14 cellular contexts compared by ENCODE assay signal in the genomic region with DNA sequence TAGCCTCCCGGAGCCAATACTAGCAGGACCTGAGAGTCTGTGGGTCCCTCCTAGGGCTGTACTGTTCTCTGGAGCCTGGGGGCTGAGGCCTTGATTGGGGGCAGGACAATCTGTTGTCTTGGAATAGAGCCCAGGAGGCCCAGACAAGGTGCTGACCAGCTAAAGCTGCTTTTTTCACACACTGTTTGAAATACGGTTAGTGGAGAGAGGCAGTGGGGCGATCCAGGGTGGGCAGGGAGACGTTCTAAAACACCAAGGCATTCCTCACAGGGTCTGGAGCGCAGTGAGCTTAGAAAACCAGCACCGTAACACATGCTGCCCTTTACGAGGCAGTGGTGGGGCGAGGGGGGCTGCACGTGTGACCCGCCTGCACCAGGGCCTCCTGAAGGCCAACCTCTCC. TPM values are rescaled to one million over a fixed set of nuclear protein-coding genes. Genes with fewer than 3 reads are reported as not detected.
DNase-seq lines count a peak whose midpoint lies in the region; ATAC-seq and TF ChIP-seq lines count a peak whose summit lies in the region.
"Had no signal": no experiment of that assay in that cellular context is flagged by ENCODE, and none has a peak within 500 bp of the region (broad histone marks: within the 10 kb centered on the region; RNA-seq: fewer than 3 reads in every experiment).

No MANE protein-coding gene starts in this region.

- H3K27ac ChIP-seq in right cardiac atrium (ENCODE audit: low read length): no peak overlapping the region
- H3K27ac ChIP-seq in mesendoderm (ENCODE audit: low read depth, low read length): no peak overlapping the region

- H3K9me3 ChIP-seq in right cardiac atrium (ENCODE audit: control insufficient read depth, low read length) (no peaks in the 10 kb centered on the region), Caco-2 (no peaks in the 10 kb centered on the region)
- H3K9me3 ChIP-seq: A549, esophagus muscularis mucosa had no signal

- H3K27ac Mint-ChIP-seq in type B pancreatic cell (peak overlapping the region; percentile 59), Caco-2 (ENCODE audit: unreplicated experiment) (no peak overlapping the region)

- no peak overlapping the region for H3K18ac ChIP-seq in mesendoderm (ENCODE audit: low read length)

- H4K8ac ChIP-seq in mesendoderm (ENCODE audit: low read depth, low read length): no peak overlapping the region

- H3K4me1 Mint-ChIP-seq in type B pancreatic cell (ENCODE audit: unreplicated experiment) (peaks cover 47% of the 10 kb centered on the region), Caco-2 (ENCODE audit: low read depth, unreplicated experiment) (peaks cover 18% of the 10 kb centered on the region)

- peak overlapping the region; percentile 45 for H3K56ac ChIP-seq in mesendoderm (ENCODE audit: low read length)

- CTCF ChIA-PET in Caco-2 (lab: Charles Lee): interaction anchor here (1.6 kb wide), 1 partner anchor 21 kb away, joined by 18 read pairs; no protein-coding TSS in a partner anchor

- ATAC-seq in Right ventricle myocardium inferior (peak; percentile 9), right cardiac atrium (no peak)
- ATAC-seq: A549 had no signal

- no peak overlapping the region for H3K4ac ChIP-seq in mesendoderm (ENCODE audit: low read depth, low read length)

- H3K36me3 ChIP-seq in mesendoderm (ENCODE audit: control insufficient read depth, insufficient read depth, low read length) (no peaks in the 10 kb centered on the region), Caco-2 (ENCODE audit: control insufficient read depth, insufficient read depth, low read length) (peaks cover 1% of the 10 kb centered on the region; the same call in 1 of the 2 replicates)

- H3K27me3 Mint-ChIP-seq in type B pancreatic cell (no peaks in the 10 kb centered on the region), Caco-2 (ENCODE audit: insufficient read depth, unreplicated experiment) (no peaks in the 10 kb centered on the region)
- H3K27me3 Mint-ChIP-seq: central memory CD8-positive, alpha-beta T cell had no signal

- 45% methylated on average over 10 of the region's 10 CpGs for WGBS in right cardiac atrium
- WGBS in mesendoderm (ENCODE audit: extremely low coverage, insufficient coverage, low lambda C conversion rate): no CpG with 5 or more reads among the region's 10 CpGs

- H3K36me3 Mint-ChIP-seq in type B pancreatic cell (peaks cover 23% of the 10 kb centered on the region), Caco-2 (ENCODE audit: insufficient read depth, unreplicated experiment) (peaks cover 27% of the 10 kb centered on the region)

- H3K4me3 ChIP-seq in right cardiac atrium (ENCODE audit: low read length) (no peak overlapping the region), mesendoderm (ENCODE audit: low read length) (no peak overlapping the region), Caco-2 (ENCODE audit: low read depth, low read length) (no peak overlapping the region)
- H3K4me3 ChIP-seq: A549, esophagus muscularis mucosa, skin epidermis had no signal

- intact Hi-C loops in Right ventricle myocardium inferior (cut with DNase I): no loop called here
- intact Hi-C loops in right cardiac atrium (cut with DNase I): no loop called here
- intact Hi-C loops in Caco-2 (cut with micrococcal nuclease; ENCODE audit: unreplicated experiment): loop anchor here (1.0 to 2.0 kb wide), 2 partner anchors 21 to 99 kb away; no protein-coding TSS in a partner anchor

- no peak overlapping the region for H2BK5ac ChIP-seq in mesendoderm (ENCODE audit: low read length)

- DNase-seq in Right ventricle myocardium inferior (ENCODE audit: missing footprints) (no peak), right cardiac atrium (no peak), cerebellum (ENCODE audit: low spot score) (peak; percentile 65), mesendoderm (no peak), type B pancreatic cell (ENCODE audit: extremely low spot score, unreplicated experiment) (no peak), Caco-2 (no peak), CD1c-positive myeloid dendritic cell (ENCODE audit: extremely low spot score) (no peak)
- DNase-seq in activated CD4-positive, CD25-positive, alpha-beta regulatory T cell treated with anti-CD3 and anti-CD28 coated beads, Interleukin-2, amount 50 U/mL, for 72 hours: no peak
- DNase-seq: activated CD4-positive, alpha-beta T cell treated with anti-CD3 and anti-CD28 coated beads, Interleukin-2, amount 50 U/mL, for 1 hour; immature natural killer cell had no signal

- peaks cover 26% of the 10 kb centered on the region for H3K79me1 ChIP-seq in mesendoderm (ENCODE audit: low read length)

- no peak overlapping the region for H3K4me3 Mint-ChIP-seq in type B pancreatic cell
- no peak overlapping the region for H3K4me3 Mint-ChIP-seq in Caco-2 (ENCODE audit: unreplicated experiment)
- H3K4me3 Mint-ChIP-seq: central memory CD8-positive, alpha-beta T cell; immature natural killer cell had no signal

- no peak overlapping the region for H3K4me2 ChIP-seq in mesendoderm (ENCODE audit: low read length)
- H3K4me2 ChIP-seq: A549 had no signal

- TF ChIP-seq CTCF in type B pancreatic cell (conservative IDR thresholded peaks at IDR 0.05): no peak
- TF ChIP-seq CTCF in Caco-2 (IDR thresholded peaks at IDR 0.05; ENCODE audit: insufficient read depth in 1 of 2, low read depth in 1 of 2, low read length in 1 of 2, severe bottlenecking in 1 of 2, unreplicated experiment in 1 of 2): no peak

- no peak overlapping the region for H4K5ac ChIP-seq in mesendoderm (ENCODE audit: low read length)

- peaks cover 11% of the 10 kb centered on the region for H3K4me1 ChIP-seq in right cardiac atrium (ENCODE audit: control insufficient read depth, insufficient read depth, low read length)
- H3K4me1 ChIP-seq in mesendoderm (ENCODE audit: control insufficient read depth, low read depth, low read length): peaks cover 16% of the 10 kb centered on the region
- no peaks in the 10 kb centered on the region for H3K4me1 ChIP-seq in Caco-2

- peak overlapping the region; percentile 41 for H3K9ac ChIP-seq in mesendoderm (ENCODE audit: low read length)

- H3K9me3 Mint-ChIP-seq in type B pancreatic cell (no peaks in the 10 kb centered on the region), Caco-2 (ENCODE audit: unreplicated experiment) (no peaks in the 10 kb centered on the region)
- H3K9me3 Mint-ChIP-seq: central memory CD8-positive, alpha-beta T cell; immature natural killer cell had no signal

- POLR2A ChIA-PET in Caco-2 (lab: Charles Lee): no interaction called here

- H2AK5ac ChIP-seq in mesendoderm (ENCODE audit: low read length): no peak overlapping the region

- H3K79me2 ChIP-seq in mesendoderm (ENCODE audit: control insufficient read depth, insufficient read depth, low read length): peaks cover 60% of the 10 kb centered on the region

- H2BK120ac ChIP-seq in mesendoderm (ENCODE audit: low read depth, low read length): no peak overlapping the region

- H2BK15ac ChIP-seq in mesendoderm (replicated peaks; ENCODE audit: low read depth): no peak overlapping the region

- BruUV-seq in Caco-2 (replicated peaks; lab: Mats Ljungman, UMichigan): no TSS peak

- H3K27me3 ChIP-seq in right cardiac atrium (ENCODE audit: control insufficient read depth, insufficient read depth): no peaks in the 10 kb centered on the region
- H3K27me3 ChIP-seq in mesendoderm (ENCODE audit: insufficient read depth, low read length, poor library complexity): no peaks in the 10 kb centered on the region
- no peaks in the 10 kb centered on the region for H3K27me3 ChIP-seq in Caco-2 (replicated peaks; ENCODE audit: control insufficient read depth, insufficient read depth, low read length)
- H3K27me3 ChIP-seq: esophagus muscularis mucosa had no signal

- no peak overlapping the region for H3K23ac ChIP-seq in mesendoderm (ENCODE audit: low read length)

RNA-seq across cellular contexts. Expression of a gene that starts 55.1 kb away (rescaled TPM):
- total RNA-seq in Right ventricle myocardium inferior (30.5 TPM), right cardiac atrium (10 to 100 TPM; 34.8 to 38.6 (median 37.1) TPM), cerebellum (70.7 TPM), type B pancreatic cell (ENCODE audit: low replicate concordance) (99.8 and 111 TPM in 2 replicates), Caco-2 (2022) (92.3 and 92.9 TPM in 2 replicates)
- polyA plus RNA-seq in right cardiac atrium: 23.3 TPM
- polyA plus RNA-seq in mesendoderm (2013, experiment 1 of 2): 64.8 TPM
- 67.8 TPM for polyA plus RNA-seq in mesendoderm (2013, experiment 2 of 2)
